In the genomic region with DNA sequence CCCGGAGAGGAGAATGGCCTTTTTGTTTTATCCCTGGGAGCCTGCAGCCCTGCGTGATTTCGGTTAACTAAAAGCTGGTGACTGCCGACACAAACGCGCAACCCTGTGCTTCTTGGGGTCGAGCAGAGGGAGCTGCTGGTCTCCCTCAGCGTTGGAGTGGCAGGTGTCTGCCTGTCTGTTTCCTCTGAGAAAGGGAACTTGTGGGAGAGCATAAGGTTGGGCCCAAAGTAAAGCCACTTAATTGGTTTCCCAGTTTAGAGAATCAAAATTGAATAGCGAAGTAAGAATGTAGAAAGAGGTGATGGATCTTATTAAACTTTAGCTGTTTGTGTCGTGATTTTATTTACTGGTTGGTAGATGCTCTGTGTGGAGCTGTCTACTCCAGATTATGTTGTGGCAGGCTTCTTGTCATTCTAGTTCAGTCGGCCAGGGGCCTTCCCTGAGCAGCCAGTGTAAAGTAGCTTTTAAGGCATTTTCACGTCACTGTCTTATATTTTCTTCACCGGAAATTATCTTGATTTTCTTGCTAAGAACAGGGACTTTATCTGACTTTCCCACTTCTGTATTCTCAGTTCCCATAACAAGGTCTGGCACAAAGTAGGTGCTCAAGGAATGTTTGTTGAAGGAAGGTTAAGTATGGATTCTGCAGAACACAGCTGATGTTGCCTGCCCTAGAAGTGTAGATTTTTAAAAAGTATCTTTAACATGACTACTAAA, we compare ENCODE assay signal across 2 cellular contexts.
A peak's percentile ranks its signal among the peaks of the same experiment; 100 is the strongest.
TF ChIP-seq lines count a peak whose summit lies in the region.

No MANE protein-coding gene starts in this region.

TF ChIP-seq in GM12878, 131 proteins besides CTCF, POLR2A, EP300 and RAD21:
- no peak for TF ChIP-seq NR2C2 (IDR thresholded peaks at IDR 0.05; ENCODE audit: borderline replicate concordance, control insufficient read depth, insufficient read length, low read depth)
- TF ChIP-seq SPI1 (IDR thresholded peaks at IDR 0.05; ENCODE audit: borderline replicate concordance, insufficient read depth, low read depth, low read length), result peak; percentile 52; the same call in 1 of the 2 replicates
- no peak for TF ChIP-seq TARDBP (IDR thresholded peaks at IDR 0.05; ENCODE audit: borderline replicate concordance)
- TF ChIP-seq, protein P1, sequence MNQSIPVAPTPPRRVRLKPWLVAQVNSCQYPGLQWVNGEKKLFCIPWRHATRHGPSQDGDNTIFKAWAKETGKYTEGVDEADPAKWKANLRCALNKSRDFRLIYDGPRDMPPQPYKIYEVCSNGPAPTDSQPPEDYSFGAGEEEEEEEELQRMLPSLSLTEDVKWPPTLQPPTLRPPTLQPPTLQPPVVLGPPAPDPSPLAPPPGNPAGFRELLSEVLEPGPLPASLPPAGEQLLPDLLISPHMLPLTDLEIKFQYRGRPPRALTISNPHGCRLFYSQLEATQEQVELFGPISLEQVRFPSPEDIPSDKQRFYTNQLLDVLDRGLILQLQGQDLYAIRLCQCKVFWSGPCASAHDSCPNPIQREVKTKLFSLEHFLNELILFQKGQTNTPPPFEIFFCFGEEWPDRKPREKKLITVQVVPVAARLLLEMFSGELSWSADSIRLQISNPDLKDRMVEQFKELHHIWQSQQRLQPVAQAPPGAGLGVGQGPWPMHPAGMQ (IDR thresholded peaks at IDR 0.05; ENCODE audit: borderline replicate concordance), result no peak
- TF ChIP-seq MYB (IDR thresholded peaks at IDR 0.05; ENCODE audit: borderline replicate concordance, low read depth, low read length), result no peak
- TF ChIP-seq, protein P2, sequence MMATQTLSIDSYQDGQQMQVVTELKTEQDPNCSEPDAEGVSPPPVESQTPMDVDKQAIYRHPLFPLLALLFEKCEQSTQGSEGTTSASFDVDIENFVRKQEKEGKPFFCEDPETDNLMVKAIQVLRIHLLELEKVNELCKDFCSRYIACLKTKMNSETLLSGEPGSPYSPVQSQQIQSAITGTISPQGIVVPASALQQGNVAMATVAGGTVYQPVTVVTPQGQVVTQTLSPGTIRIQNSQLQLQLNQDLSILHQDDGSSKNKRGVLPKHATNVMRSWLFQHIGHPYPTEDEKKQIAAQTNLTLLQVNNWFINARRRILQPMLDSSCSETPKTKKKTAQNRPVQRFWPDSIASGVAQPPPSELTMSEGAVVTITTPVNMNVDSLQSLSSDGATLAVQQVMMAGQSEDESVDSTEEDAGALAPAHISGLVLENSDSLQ (IDR thresholded peaks at IDR 0.05), result peak; percentile 66; the same call in 1 of the 2 replicates
- TF ChIP-seq, protein P3, sequence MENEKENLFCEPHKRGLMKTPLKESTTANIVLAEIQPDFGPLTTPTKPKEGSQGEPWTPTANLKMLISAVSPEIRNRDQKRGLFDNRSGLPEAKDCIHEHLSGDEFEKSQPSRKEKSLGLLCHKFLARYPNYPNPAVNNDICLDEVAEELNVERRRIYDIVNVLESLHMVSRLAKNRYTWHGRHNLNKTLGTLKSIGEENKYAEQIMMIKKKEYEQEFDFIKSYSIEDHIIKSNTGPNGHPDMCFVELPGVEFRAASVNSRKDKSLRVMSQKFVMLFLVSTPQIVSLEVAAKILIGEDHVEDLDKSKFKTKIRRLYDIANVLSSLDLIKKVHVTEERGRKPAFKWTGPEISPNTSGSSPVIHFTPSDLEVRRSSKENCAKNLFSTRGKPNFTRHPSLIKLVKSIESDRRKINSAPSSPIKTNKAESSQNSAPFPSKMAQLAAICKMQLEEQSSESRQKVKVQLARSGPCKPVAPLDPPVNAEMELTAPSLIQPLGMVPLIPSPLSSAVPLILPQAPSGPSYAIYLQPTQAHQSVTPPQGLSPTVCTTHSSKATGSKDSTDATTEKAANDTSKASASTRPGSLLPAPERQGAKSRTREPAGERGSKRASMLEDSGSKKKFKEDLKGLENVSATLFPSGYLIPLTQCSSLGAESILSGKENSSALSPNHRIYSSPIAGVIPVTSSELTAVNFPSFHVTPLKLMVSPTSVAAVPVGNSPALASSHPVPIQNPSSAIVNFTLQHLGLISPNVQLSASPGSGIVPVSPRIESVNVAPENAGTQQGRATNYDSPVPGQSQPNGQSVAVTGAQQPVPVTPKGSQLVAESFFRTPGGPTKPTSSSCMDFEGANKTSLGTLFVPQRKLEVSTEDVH (IDR thresholded peaks at IDR 0.05; ENCODE audit: low read depth, partially characterized antibody), result no peak
- no peak for TF ChIP-seq MYC (IDR thresholded peaks at IDR 0.05; ENCODE audit: insufficient read depth, insufficient read length, insufficient replicate concordance, low read length, severe bottlenecking)
- TF ChIP-seq, protein P4, sequence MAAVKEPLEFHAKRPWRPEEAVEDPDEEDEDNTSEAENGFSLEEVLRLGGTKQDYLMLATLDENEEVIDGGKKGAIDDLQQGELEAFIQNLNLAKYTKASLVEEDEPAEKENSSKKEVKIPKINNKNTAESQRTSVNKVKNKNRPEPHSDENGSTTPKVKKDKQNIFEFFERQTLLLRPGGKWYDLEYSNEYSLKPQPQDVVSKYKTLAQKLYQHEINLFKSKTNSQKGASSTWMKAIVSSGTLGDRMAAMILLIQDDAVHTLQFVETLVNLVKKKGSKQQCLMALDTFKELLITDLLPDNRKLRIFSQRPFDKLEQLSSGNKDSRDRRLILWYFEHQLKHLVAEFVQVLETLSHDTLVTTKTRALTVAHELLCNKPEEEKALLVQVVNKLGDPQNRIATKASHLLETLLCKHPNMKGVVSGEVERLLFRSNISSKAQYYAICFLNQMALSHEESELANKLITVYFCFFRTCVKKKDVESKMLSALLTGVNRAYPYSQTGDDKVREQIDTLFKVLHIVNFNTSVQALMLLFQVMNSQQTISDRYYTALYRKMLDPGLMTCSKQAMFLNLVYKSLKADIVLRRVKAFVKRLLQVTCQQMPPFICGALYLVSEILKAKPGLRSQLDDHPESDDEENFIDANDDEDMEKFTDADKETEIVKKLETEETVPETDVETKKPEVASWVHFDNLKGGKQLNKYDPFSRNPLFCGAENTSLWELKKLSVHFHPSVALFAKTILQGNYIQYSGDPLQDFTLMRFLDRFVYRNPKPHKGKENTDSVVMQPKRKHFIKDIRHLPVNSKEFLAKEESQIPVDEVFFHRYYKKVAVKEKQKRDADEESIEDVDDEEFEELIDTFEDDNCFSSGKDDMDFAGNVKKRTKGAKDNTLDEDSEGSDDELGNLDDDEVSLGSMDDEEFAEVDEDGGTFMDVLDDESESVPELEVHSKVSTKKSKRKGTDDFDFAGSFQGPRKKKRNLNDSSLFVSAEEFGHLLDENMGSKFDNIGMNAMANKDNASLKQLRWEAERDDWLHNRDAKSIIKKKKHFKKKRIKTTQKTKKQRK (IDR thresholded peaks at IDR 0.05; ENCODE audit: low read depth, low read length), result no peak
- TF ChIP-seq FOXK2 (IDR thresholded peaks at IDR 0.05), result no peak
- TF ChIP-seq RB1 (IDR thresholded peaks at IDR 0.05; ENCODE audit: borderline replicate concordance), result no peak
- no peak for TF ChIP-seq HDAC2 (IDR thresholded peaks at IDR 0.05)

TF ChIP-seq in liver, 16 proteins besides CTCF, POLR2A, EP300 and RAD21:
- TF ChIP-seq NR2F2 (IDR thresholded peaks at IDR 0.05), result no peak
- TF ChIP-seq EGR1 (IDR thresholded peaks at IDR 0.05; ENCODE audit: low read depth in 2 of 2), result no peak
- TF ChIP-seq HNF4G (IDR thresholded peaks at IDR 0.05), result no peak
- TF ChIP-seq TAF1 (conservative IDR thresholded peaks at IDR 0.05), result no peak
- TF ChIP-seq, protein P5, sequence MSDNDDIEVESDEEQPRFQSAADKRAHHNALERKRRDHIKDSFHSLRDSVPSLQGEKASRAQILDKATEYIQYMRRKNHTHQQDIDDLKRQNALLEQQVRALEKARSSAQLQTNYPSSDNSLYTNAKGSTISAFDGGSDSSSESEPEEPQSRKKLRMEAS (IDR thresholded peaks at IDR 0.05), result no peak
- TF ChIP-seq YY1 (IDR thresholded peaks at IDR 0.05), result no peak
